In genomic region chr11:20592741-20593140, GRCh38 we compare ENCODE assay signal across 27 cellular contexts. TPM values are rescaled to one million over a fixed set of nuclear protein-coding genes. Genes with fewer than 3 reads are reported as not detected.
DNase-seq lines count a peak whose midpoint lies in the region; ATAC-seq, FAIRE-seq and TF ChIP-seq lines count a peak whose summit lies in the region.
"Had no signal": no experiment of that assay in that cellular context is flagged by ENCODE, and none has a peak within 500 bp of the region (broad histone marks: within the 10 kb centered on the region; RNA-seq: fewer than 3 reads in every experiment).

No MANE protein-coding gene starts in this region.

- no peaks in the 10 kb centered on the region for H3K36me3 ChIP-seq in GM23338 (ENCODE audit: insufficient read depth)
- H3K36me3 ChIP-seq in GM12878 (ENCODE audit: control insufficient read depth in 2 of 2, insufficient read depth in 2 of 2, low read length in 1 of 2) = no peaks in the 10 kb centered on the region
- no peaks in the 10 kb centered on the region for H3K36me3 ChIP-seq in GM23248 (ENCODE audit: low read depth)
- H3K36me3 ChIP-seq: BE2C, MG63, Peyer's patch had no signal

- TF ChIP-seq RAD21 in A549 (conservative IDR thresholded peaks at IDR 0.05 in 1 of 2, IDR thresholded peaks at IDR 0.05 in 1 of 2) (peak; percentile 13 to 20; a peak in 1 of 5 replicates), GM12878 (IDR thresholded peaks at IDR 0.05; ENCODE audit: insufficient read depth, low read depth, low read length) (0 out of 2 replicates have a peak, but pooled peaks have one; percentile 18)

- H3K27ac ChIP-seq in A549 (no peak overlapping the region), GM23338 (ENCODE audit: low read depth) (no peak overlapping the region), GM12878 (ENCODE audit: control insufficient read depth, insufficient read depth) (no peak overlapping the region), foreskin keratinocyte (no peak overlapping the region), GM23248 (no peak overlapping the region)
- H3K27ac ChIP-seq: Peyer's patch, SK-N-MC had no signal

- H3K4me2 ChIP-seq in A549 (no peak overlapping the region), GM23338 (no peak overlapping the region), GM12878 (ENCODE audit: control insufficient read depth, insufficient read depth) (no peak overlapping the region), GM23248 (ENCODE audit: unreplicated experiment) (no peak overlapping the region)

- RAD21 ChIA-PET in GM12878 (lab: Charles Lee; ENCODE audit: unreplicated experiment) = interaction anchor here (0.9 kb wide), 1 partner anchor 196 kb away, joined by 3 read pairs; no protein-coding TSS in a partner anchor

- TF ChIP-seq POLR2A in A549 (IDR thresholded peaks at IDR 0.05; ENCODE audit: low read length) (no peak), GM12878 (IDR thresholded peaks at IDR 0.05; ENCODE audit: low read depth, low read length) (no peak)

- CTCF ChIA-PET in A549 (lab: Yijun Ruan, JAX) = interaction anchor here (0.5 to 1.1 kb wide), 3 partner anchors 17 to 107 kb away, joined by 3 to 4 read pairs (median 3); no protein-coding TSS in a partner anchor
- CTCF ChIA-PET in GM12878 (lab: Yijun Ruan, JAX) = interaction anchor here (1.3 to 1.4 kb wide), 2 partner anchors 17 to 195 kb away, joined by 3 to 5 read pairs; no protein-coding TSS in a partner anchor

- H3K79me2 ChIP-seq in GM23338 (replicated peaks; ENCODE audit: insufficient read depth) (no peaks in the 10 kb centered on the region), GM12878 (ENCODE audit: control insufficient read depth, insufficient read depth, low read length) (no peaks in the 10 kb centered on the region), GM23248 (ENCODE audit: insufficient read depth) (no peaks in the 10 kb centered on the region)

- no peak for DNase-seq in A549 (ENCODE audit: low read depth in 1 of 2, low spot score in 1 of 2)
- DNase-seq in GM23338 (ENCODE audit: low spot score) = no peak
- DNase-seq in GM12878 (ENCODE audit: low read depth, low spot score) = no peak
- DNase-seq in foreskin keratinocyte = no peak
- DNase-seq in posterior cingulate gyrus = no peak
- DNase-seq in activated T-helper 1 cell treated with anti-CD3 and anti-CD28 coated beads, Interleukin-12 subunit alpha, Interleukin-12 subunit beta, Interleukin-2, Interleukin-4 antibody, amounts not matched to agents 30 ng/mL and 10 ng/mL and 1 ng/mL, durations not matched to agents 14 hours and 24 hours and 36 hours (ENCODE audit: low spot score) = no peak
- no peak for DNase-seq in GM23248
- DNase-seq: BE2C; CD8-positive, alpha-beta memory T cell; DMS153; KBM-7; MG63; NCI-H1105 treated with DMSO at 0.1 percent for 48 hours; NCI-H146; NCI-H1930; NCI-H446; NCI-H524 treated with DMSO at 0.1 percent for 48 hours; OCI-M1; Peyer's patch; SIG-M5 had no signal

- WGBS in A549 (ENCODE audit: missing lambda C conversion rate) = 2% methylated on average over 2 of the region's 2 CpGs
- WGBS in GM12878 (ENCODE audit: insufficient coverage, insufficient replicate concordance, low lambda C conversion rate, missing lambda C conversion rate) = 0% methylated on average over 2 of the region's 2 CpGs
- WGBS in GM23248 (ENCODE audit: low coverage in 1 of 2, low lambda C conversion rate in 2 of 2, missing lambda C conversion rate in 2 of 2), 2 experiments = 3 to 4% methylated on average over 2 of the region's 2 CpGs

- H3K9me2 ChIP-seq in GM23338 (ENCODE audit: insufficient read depth) (no peaks in the 10 kb centered on the region), GM23248 (ENCODE audit: insufficient read depth) (no peaks in the 10 kb centered on the region)

- H3K9ac ChIP-seq in GM12878 (ENCODE audit: control insufficient read depth, insufficient read depth, low read length) (no peak overlapping the region), GM23248 (no peak overlapping the region)

- H3K27me3 ChIP-seq in GM23338 (ENCODE audit: insufficient read depth) (peaks cover 49% of the 10 kb centered on the region), GM12878 (replicated peaks in 1 of 2; ENCODE audit: control insufficient read depth in 2 of 2, insufficient read depth in 2 of 2, low read length in 1 of 2) (peaks cover 2 to 11% of the 10 kb centered on the region in 2 experiments; a peak in 2 of 4 replicates), foreskin keratinocyte (peaks cover 55% of the 10 kb centered on the region), GM23248 (replicated peaks; ENCODE audit: insufficient read depth) (peaks cover 31% of the 10 kb centered on the region)
- H3K27me3 ChIP-seq: BE2C, MG63 had no signal

- no peak for TF ChIP-seq EP300 in A549 (IDR thresholded peaks at IDR 0.05)
- TF ChIP-seq EP300 in GM12878 (IDR thresholded peaks at IDR 0.05; ENCODE audit: borderline replicate concordance in 1 of 2, control insufficient read depth in 1 of 2, low read depth in 2 of 2, low read length in 2 of 2) = no peak

- intact Hi-C loops in GM12878 (cut with micrococcal nuclease; ENCODE audit: unreplicated experiment) (no loop called here), posterior cingulate gyrus (cut with DNase I) (no loop called here)
- intact Hi-C loops in activated T-helper 1 cell treated with anti-CD3 and anti-CD28 coated beads, Interleukin-12 subunit alpha, Interleukin-12 subunit beta, Interleukin-2, Interleukin-4 antibody, amounts not matched to agents 30 ng/mL and 10 ng/mL and 1 ng/mL, durations not matched to agents 14 hours and 24 hours and 36 hours (cut with micrococcal nuclease) = no loop called here

- peaks cover 28% of the 10 kb centered on the region for H3K27me3 Mint-ChIP-seq in GM23338 (ENCODE audit: insufficient read depth, low read depth, poor library complexity)
- peaks cover 31% of the 10 kb centered on the region for H3K27me3 Mint-ChIP-seq in activated T-helper 1 cell treated with anti-CD3 and anti-CD28 coated beads, Interleukin-12 subunit alpha, Interleukin-12 subunit beta, Interleukin-2, Interleukin-4 antibody, amounts not matched to agents 30 ng/mL and 10 ng/mL and 1 ng/mL, durations not matched to agents 14 hours and 24 hours and 36 hours (ENCODE audit: insufficient read depth)

- no peak for FAIRE-seq in A549 (lab: Jason Lieb, UNC)
- FAIRE-seq in GM12878 (lab: Jason Lieb, UNC) = no peak
- FAIRE-seq: G401.6 had no signal

- H3K4me3 ChIP-seq in A549 (no peak overlapping the region), GM23338 (no peak overlapping the region), GM12878 (no peak overlapping the region), GM23248 (no peak overlapping the region)
- H3K4me3 ChIP-seq: MG63, Peyer's patch, SK-N-MC had no signal

- no peak overlapping the region for H3K27ac Mint-ChIP-seq in GM23338
- H3K27ac Mint-ChIP-seq in activated T-helper 1 cell treated with anti-CD3 and anti-CD28 coated beads, Interleukin-12 subunit alpha, Interleukin-12 subunit beta, Interleukin-2, Interleukin-4 antibody, amounts not matched to agents 30 ng/mL and 10 ng/mL and 1 ng/mL, durations not matched to agents 14 hours and 24 hours and 36 hours = no peak overlapping the region
- H3K27ac Mint-ChIP-seq: CD14-positive monocyte; CD8-positive, alpha-beta memory T cell had no signal

- SMC1A ChIA-PET in GM12878 (lab: Charles Lee; ENCODE audit: uncharacterized antibody, unreplicated experiment) = interaction anchor here (0.8 to 0.9 kb wide), 3 partner anchors 15 to 199 kb away, joined by 3 read pairs; no protein-coding TSS in a partner anchor

- no peaks in the 10 kb centered on the region for H3K4me1 ChIP-seq in A549
- peaks cover 11% of the 10 kb centered on the region for H3K4me1 ChIP-seq in GM23338 (ENCODE audit: insufficient read depth)
- H3K4me1 ChIP-seq in GM12878 (ENCODE audit: control insufficient read depth, insufficient read depth, low read length) = no peaks in the 10 kb centered on the region
- H3K4me1 ChIP-seq in foreskin keratinocyte = no peaks in the 10 kb centered on the region
- H3K4me1 ChIP-seq in GM23248 (ENCODE audit: insufficient read depth) = no peaks in the 10 kb centered on the region
- H3K4me1 ChIP-seq: Peyer's patch had no signal

- BruUV-seq in GM12878 (replicated peaks; lab: Mats Ljungman, UMichigan) = no TSS peak

- no peak overlapping the region for H2AFZ ChIP-seq in GM23338
- no peak overlapping the region for H2AFZ ChIP-seq in GM12878 (ENCODE audit: control insufficient read depth, low read depth, low read length)
- no peak overlapping the region for H2AFZ ChIP-seq in GM23248

- H3K4me3 Mint-ChIP-seq in GM23338 = no peak overlapping the region
- H3K4me3 Mint-ChIP-seq in activated T-helper 1 cell treated with anti-CD3 and anti-CD28 coated beads, Interleukin-12 subunit alpha, Interleukin-12 subunit beta, Interleukin-2, Interleukin-4 antibody, amounts not matched to agents 30 ng/mL and 10 ng/mL and 1 ng/mL, durations not matched to agents 14 hours and 24 hours and 36 hours = no peak overlapping the region
- H3K4me3 Mint-ChIP-seq: CD14-positive monocyte; CD8-positive, alpha-beta memory T cell had no signal

- H3F3A ChIP-seq in GM23338 (replicated peaks; ENCODE audit: low read depth) (no peaks in the 10 kb centered on the region), GM23248 (ENCODE audit: insufficient read depth) (no peaks in the 10 kb centered on the region)

- POLR2A ChIA-PET in A549 (lab: Yijun Ruan, JAX) = no interaction called here
- POLR2A ChIA-PET in GM12878 (lab: Charles Lee) = no interaction called here

- peaks cover 8% of the 10 kb centered on the region; the same call in 2 of the 3 replicates for H3K4me1 Mint-ChIP-seq in GM23338
- no peaks in the 10 kb centered on the region for H3K4me1 Mint-ChIP-seq in activated T-helper 1 cell treated with anti-CD3 and anti-CD28 coated beads, Interleukin-12 subunit alpha, Interleukin-12 subunit beta, Interleukin-2, Interleukin-4 antibody, amounts not matched to agents 30 ng/mL and 10 ng/mL and 1 ng/mL, durations not matched to agents 14 hours and 24 hours and 36 hours (ENCODE audit: low read depth)
- H3K4me1 Mint-ChIP-seq: CD8-positive, alpha-beta memory T cell had no signal

- no peaks in the 10 kb centered on the region for H3K9me3 ChIP-seq in A549
- no peaks in the 10 kb centered on the region; the same call in 2 of the 3 replicates for H3K9me3 ChIP-seq in GM12878 (replicated peaks; ENCODE audit: control insufficient read depth, insufficient read depth, low read length)
- H3K9me3 ChIP-seq in GM23248 (ENCODE audit: low read depth) = no peaks in the 10 kb centered on the region
- H3K9me3 ChIP-seq: BE2C, MG63, Peyer's patch had no signal

- in situ Hi-C loops in GM12878 (cut with MboI) = no loop called here
- in situ Hi-C loops in GM23248 (cut with MboI) = no loop called here

- no peaks in the 10 kb centered on the region for H3K9me3 Mint-ChIP-seq in GM23338
- no peaks in the 10 kb centered on the region for H3K9me3 Mint-ChIP-seq in activated T-helper 1 cell treated with anti-CD3 and anti-CD28 coated beads, Interleukin-12 subunit alpha, Interleukin-12 subunit beta, Interleukin-2, Interleukin-4 antibody, amounts not matched to agents 30 ng/mL and 10 ng/mL and 1 ng/mL, durations not matched to agents 14 hours and 24 hours and 36 hours

- ATAC-seq in A549 (no peak), GM23338 (no peak), GM12878 (no peak), foreskin keratinocyte (no peak)

- no peaks in the 10 kb centered on the region for H3K36me3 Mint-ChIP-seq in GM23338 (ENCODE audit: low read depth)
- H3K36me3 Mint-ChIP-seq in activated T-helper 1 cell treated with anti-CD3 and anti-CD28 coated beads, Interleukin-12 subunit alpha, Interleukin-12 subunit beta, Interleukin-2, Interleukin-4 antibody, amounts not matched to agents 30 ng/mL and 10 ng/mL and 1 ng/mL, durations not matched to agents 14 hours and 24 hours and 36 hours (ENCODE audit: low read depth) = no peaks in the 10 kb centered on the region
- H3K36me3 Mint-ChIP-seq: CD14-positive monocyte; CD8-positive, alpha-beta memory T cell had no signal

- H4K20me1 ChIP-seq in GM23338 (replicated peaks; ENCODE audit: insufficient read depth) = no peaks in the 10 kb centered on the region
- H4K20me1 ChIP-seq in GM12878 (ENCODE audit: control insufficient read depth, insufficient read depth) = no peaks in the 10 kb centered on the region
- no peaks in the 10 kb centered on the region for H4K20me1 ChIP-seq in GM23248 (ENCODE audit: insufficient read depth)

- no peak for TF ChIP-seq CTCF in A549 (IDR thresholded peaks at IDR 0.05)
- TF ChIP-seq CTCF in GM23338 (conservative IDR thresholded peaks at IDR 0.05; ENCODE audit: low read depth in 2 of 2) = peak; percentile 21 to 34; a peak in 3 of 4 replicates
- peak in 1 of 3 experiments; percentile 31; a peak in 2 of 6 replicates for TF ChIP-seq CTCF in GM12878 (IDR thresholded peaks at IDR 0.05 in 2 of 3, conservative IDR thresholded peaks at IDR 0.05 in 1 of 3; ENCODE audit: control insufficient read depth in 2 of 3, extremely low read depth in 1 of 3, insufficient read depth in 1 of 3, low read depth in 3 of 3, low read length in 3 of 3)
- TF ChIP-seq CTCF in foreskin keratinocyte (conservative IDR thresholded peaks at IDR 0.05) = peak; percentile 18

RNA-seq across cellular contexts. Expression of gene SLC6A5, which starts 6.7 kb away (rescaled TPM):
- polyA plus RNA-seq in A549 (2011; rRNA removed) (not detected in 2 replicates), A549 (2017; fragmentation: RNase III; extraction: RNeasy Plus Mini Kit Qiagen cat#74134 plus additional on column Dnase treatment) (not detected in 3 replicates), GM23338 (2016; fragmentation: Nextera tagmentation; extraction: Ambion mirVana) (not detected in 2 replicates), GM12878 (2011; rRNA removed) (0.01 TPM in 1 of 2 replicates, not detected in the other), GM12878 (2014; fragmentation: Illumina TruSeq; extraction: Trizol) (not detected in 2 replicates), GM12878 (2014; fragmentation: Nextera tagmentation; extraction: Ambion mirVana) (not detected), GM12878 (2014; rRNA removed) (not detected in 2 replicates), GM12878 (2016; fragmentation: Nextera tagmentation; extraction: Ambion mirVana) (not detected), foreskin keratinocyte (not detected in 2 replicates), GM23248 (2016; fragmentation: Nextera tagmentation; extraction: Ambion mirVana) (not detected in 2 replicates)
- polyA plus RNA-seq in A549 (2012; cell fraction: cytosol; rRNA removed) = not detected in 2 replicates
- not detected in 2 replicates for polyA plus RNA-seq in A549 (2012; cell fraction: nucleus; rRNA removed)
- not detected in 2 replicates for polyA minus RNA-seq in A549 (2011; rRNA and poly(A)+ RNA removed)
- total RNA-seq in GM23338 (2014; rRNA removed; shearing (Covaris generic)) = not detected in 2 replicates
- not detected in 2 replicates for total RNA-seq in GM12878 (2013; cell fraction: nucleolus; rRNA removed)
- total RNA-seq in GM12878 (2014; rRNA removed) (not detected in 2 replicates), GM12878 (2014; rRNA removed; fragmentation: Illumina TruSeq; extraction: Trizol) (not detected in 2 replicates), GM12878 (2021) (not detected in 2 replicates), foreskin keratinocyte (not detected in 2 replicates)
- polyA plus RNA-seq in GM12878 (2011; ENCODE audit: low read depth) = not detected
- polyA plus RNA-seq in GM12878 (2011; cell fraction: cytosol; rRNA removed) = not detected in 2 replicates
- 0.01 TPM in 1 of 2 replicates, not detected in the other for polyA plus RNA-seq in GM12878 (2011; cell fraction: nucleus; rRNA removed)
- polyA plus RNA-seq in GM12878 (2012) = not detected in 2 replicates
- not detected in 2 replicates for polyA minus RNA-seq in GM12878 (2011; rRNA and poly(A)+ RNA removed)
- not detected in 2 replicates for polyA minus RNA-seq in GM12878 (2011; cell fraction: cytosol; rRNA and poly(A)+ RNA removed)
- polyA minus RNA-seq in GM12878 (2011; cell fraction: nucleus; rRNA and poly(A)+ RNA removed) = not detected in 2 replicates
- total RNA-seq in activated T-helper 1 cell treated with anti-CD3 and anti-CD28 coated beads, Interleukin-12 subunit alpha, Interleukin-12 subunit beta, Interleukin-2, Interleukin-4 antibody, amounts not matched to agents 30 ng/mL and 10 ng/mL and 1 ng/mL, durations not matched to agents 14 hours and 24 hours and 36 hours = not detected in 2 replicates
- total RNA-seq in GM23248 (2014; rRNA removed; shearing (Covaris generic)) = not detected in 2 replicates
- total RNA-seq: CD8-positive, alpha-beta memory T cell; Daoy; H4; HT1080; Peyer's patch; T-helper 1 cell treated with Interleukin-12 subunit alpha and Interleukin-12 subunit beta and Interleukin-4 antibody, amounts not matched to agents 30 ng/mL and 1 ng/mL, for 36 hours had no signal
- polyA plus RNA-seq: CD14-positive monocyte; CD8-positive, alpha-beta memory T cell had no signal

Comparison
In these comparisons a context has a peak if more than half of its experiments do, and no peak if none do; other contexts are left out.
1. Of the 24 proteins assayed by ChIP-seq in both GM12878 and A549: peak only in GM12878: none; only in A549: none; in both: RAD21; in neither: 22; mixed calls (peak in some experiments, not most) for 1.